ENCODE assay signal across 1 cellular context in genomic region chr1:159889202-159889601, GRCh38.
TF ChIP-seq lines count a peak whose summit lies in the region.

No MANE protein-coding gene starts in this region.

TF ChIP-seq in HepG2, 621 proteins besides CTCF, POLR2A, EP300 and RAD21:
- TF ChIP-seq ZNF598 (CRISPR knock-in tag; IDR thresholded peaks at IDR 0.05; ENCODE audit: borderline replicate concordance) (no peak), ZNF562 (CRISPR knock-in tag; IDR thresholded peaks at IDR 0.05; ENCODE audit: borderline replicate concordance) (no peak), SIX4 (CRISPR knock-in tag; IDR thresholded peaks at IDR 0.05) (no peak), FOXK2 (IDR thresholded peaks at IDR 0.05) (no peak), GZF1 (CRISPR knock-in tag; IDR thresholded peaks at IDR 0.05) (no peak), MYC (CRISPR knock-in tag; IDR thresholded peaks at IDR 0.05; ENCODE audit: borderline replicate concordance) (no peak), DR1 (CRISPR knock-in tag; IDR thresholded peaks at IDR 0.05) (no peak), ZBTB44 (CRISPR knock-in tag; IDR thresholded peaks at IDR 0.05) (no peak), GATAD1 (CRISPR knock-in tag; IDR thresholded peaks at IDR 0.05) (no peak), ZNF766 (CRISPR knock-in tag; IDR thresholded peaks at IDR 0.05; ENCODE audit: borderline replicate concordance) (no peak)
- TF ChIP-seq, protein P1, sequence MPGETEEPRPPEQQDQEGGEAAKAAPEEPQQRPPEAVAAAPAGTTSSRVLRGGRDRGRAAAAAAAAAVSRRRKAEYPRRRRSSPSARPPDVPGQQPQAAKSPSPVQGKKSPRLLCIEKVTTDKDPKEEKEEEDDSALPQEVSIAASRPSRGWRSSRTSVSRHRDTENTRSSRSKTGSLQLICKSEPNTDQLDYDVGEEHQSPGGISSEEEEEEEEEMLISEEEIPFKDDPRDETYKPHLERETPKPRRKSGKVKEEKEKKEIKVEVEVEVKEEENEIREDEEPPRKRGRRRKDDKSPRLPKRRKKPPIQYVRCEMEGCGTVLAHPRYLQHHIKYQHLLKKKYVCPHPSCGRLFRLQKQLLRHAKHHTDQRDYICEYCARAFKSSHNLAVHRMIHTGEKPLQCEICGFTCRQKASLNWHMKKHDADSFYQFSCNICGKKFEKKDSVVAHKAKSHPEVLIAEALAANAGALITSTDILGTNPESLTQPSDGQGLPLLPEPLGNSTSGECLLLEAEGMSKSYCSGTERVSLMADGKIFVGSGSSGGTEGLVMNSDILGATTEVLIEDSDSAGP (CRISPR knock-in tag; IDR thresholded peaks at IDR 0.05; ENCODE audit: borderline replicate concordance), result no peak
